ENCODE assay signal across 8 cellular contexts in the genomic region with DNA sequence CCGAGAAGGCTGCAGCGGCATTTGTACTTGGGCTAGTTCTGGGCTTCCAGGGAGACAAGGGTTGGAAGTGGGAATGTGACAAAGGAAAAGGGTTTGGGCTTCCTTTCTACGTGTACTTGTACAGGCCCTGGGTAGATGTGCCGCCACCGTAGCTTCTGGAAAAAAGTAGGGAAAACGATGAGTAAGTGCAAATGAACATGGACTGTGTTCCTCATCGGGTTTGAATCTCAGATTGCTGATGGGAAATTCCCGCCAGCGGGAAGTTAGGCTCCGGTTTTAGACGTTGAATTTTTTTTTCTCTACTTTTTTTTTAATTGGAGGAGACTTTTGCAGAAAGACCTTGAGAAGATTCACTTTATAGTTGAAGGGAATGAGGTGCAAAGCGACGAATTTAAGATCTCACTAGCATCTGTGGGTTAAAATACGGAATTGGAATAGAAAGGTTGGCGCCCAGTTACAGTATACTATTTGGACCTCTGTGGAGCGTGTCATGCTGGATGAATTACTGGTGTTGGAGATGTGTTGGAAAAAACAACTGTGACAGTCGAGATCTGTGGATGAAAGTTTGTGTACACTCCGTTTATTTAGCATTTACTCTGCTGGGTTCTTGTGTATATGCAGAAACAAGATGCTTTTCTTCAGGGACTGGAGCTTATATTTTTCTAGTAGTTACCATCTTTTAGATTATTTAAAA. TPM values are rescaled to one million over a fixed set of nuclear protein-coding genes. Genes with fewer than 3 reads are reported as not detected.
DNase-seq lines count a peak whose midpoint lies in the region; ATAC-seq and TF ChIP-seq lines count a peak whose summit lies in the region.

No MANE protein-coding gene starts in this region.

- no peak for TF ChIP-seq CTCF in HEK293 (tag by site-specific recombination; IDR thresholded peaks at IDR 0.05)

- H3K27ac ChIP-seq in BLaER1 (peak overlapping the region; percentile 95), HEK293 (ENCODE audit: extremely low read depth, low read depth, low read length) (peak overlapping the region; percentile 89)

- H3K27ac Mint-ChIP-seq in activated naive CD8-positive, alpha-beta T cell treated with anti-CD3 and anti-CD28 coated beads for 36 hours, result peak overlapping the region; percentile 86
- H3K27ac Mint-ChIP-seq in immature natural killer cell, result peak overlapping the region in 5 of 6 donors; percentile 82 to 94 (median 89)
- H3K27ac Mint-ChIP-seq in stimulated activated naive CD8-positive, alpha-beta T cell treated with anti-CD3 and anti-CD28 coated beads, Interleukin-15, amount 100 ng/mL, for 72 hours, result peak overlapping the region; percentile 95 to 96

- CTCF ChIA-PET in HEK293 (lab: Yijun Ruan, JAX), result interaction anchor here (0.6 to 2.3 kb wide), 3 partner anchors 13 to 190 kb away, joined by 3 to 5 read pairs (median 5); no protein-coding TSS in a partner anchor

- no peak for ATAC-seq in stimulated activated naive CD8-positive, alpha-beta T cell treated with anti-CD3 and anti-CD28 coated beads, Interleukin-15, amount 100 ng/mL, for 72 hours
- ATAC-seq in HG02981 (IDR thresholded peaks at IDR 0.05; ENCODE audit: unreplicated experiment), result no peak

- peaks cover 41% of the 10 kb centered on the region for H3K36me3 Mint-ChIP-seq in activated naive CD8-positive, alpha-beta T cell treated with anti-CD3 and anti-CD28 coated beads for 36 hours
- H3K36me3 Mint-ChIP-seq in immature natural killer cell, result peaks cover 0 to 8% (median 3%) of the 10 kb centered on the region in 3 donors

- no peaks in the 10 kb centered on the region for H3K27me3 ChIP-seq in BLaER1

- H3K4me2 ChIP-seq in BLaER1, result peak overlapping the region; percentile 80

- peak overlapping the region; percentile 83 for H3K4me3 Mint-ChIP-seq in activated naive CD8-positive, alpha-beta T cell treated with anti-CD3 and anti-CD28 coated beads for 36 hours
- peak overlapping the region; percentile 86 to 97 (median 94) for H3K4me3 Mint-ChIP-seq in immature natural killer cell
- peak overlapping the region; percentile 97 to 98 for H3K4me3 Mint-ChIP-seq in stimulated activated naive CD8-positive, alpha-beta T cell treated with anti-CD3 and anti-CD28 coated beads, Interleukin-15, amount 100 ng/mL, for 72 hours

- POLR2A ChIA-PET in HEK293 (lab: Yijun Ruan, JAX), result interaction anchor here (0.5 to 4.7 kb wide), 8 partner anchors 8 to 520 kb away, joined by 3 to 58 read pairs (median 7); partner anchors contain the start of gene ATOX1

- H3K4me3 ChIP-seq in BLaER1 (peak overlapping the region; percentile 93), HEK293 (ENCODE audit: low read depth, low read length) (peak overlapping the region; percentile 89)

- peaks cover 51% of the 10 kb centered on the region for H3K4me1 ChIP-seq in BLaER1
- peaks cover 16% of the 10 kb centered on the region for H3K4me1 ChIP-seq in HEK293 (ENCODE audit: control insufficient read depth, insufficient read depth, low read length)

- no peak for DNase-seq in activated naive CD8-positive, alpha-beta T cell treated with anti-CD3 and anti-CD28 coated beads for 36 hours
- no peak for DNase-seq in immature natural killer cell
- no peak for DNase-seq in stimulated activated naive CD8-positive, alpha-beta T cell treated with anti-CD3 and anti-CD28 coated beads, Interleukin-15, amount 100 ng/mL, for 72 hours
- no peak for DNase-seq in D341Med (ENCODE audit: low spot score)
- DNase-seq in NCI-H345 (lab: John Stamatoyannopoulos, UW), result no peak

- H3K9ac ChIP-seq in BLaER1, result peak overlapping the region; percentile 98

- H3K4me1 Mint-ChIP-seq in activated naive CD8-positive, alpha-beta T cell treated with anti-CD3 and anti-CD28 coated beads for 36 hours, result peaks cover 43% of the 10 kb centered on the region
- H3K4me1 Mint-ChIP-seq in immature natural killer cell, result peaks cover 62 to 64% of the 10 kb centered on the region in 2 donors
- peaks cover 52% of the 10 kb centered on the region for H3K4me1 Mint-ChIP-seq in stimulated activated naive CD8-positive, alpha-beta T cell treated with anti-CD3 and anti-CD28 coated beads, Interleukin-15, amount 100 ng/mL, for 72 hours

- H3K27me3 Mint-ChIP-seq in activated naive CD8-positive, alpha-beta T cell treated with anti-CD3 and anti-CD28 coated beads for 36 hours, result no peaks in the 10 kb centered on the region
- H3K27me3 Mint-ChIP-seq in immature natural killer cell (ENCODE audit: low read depth in 3 of 3), result peaks cover 0 to 13% (median 9%) of the 10 kb centered on the region in 3 donors
- no peaks in the 10 kb centered on the region for H3K27me3 Mint-ChIP-seq in stimulated activated naive CD8-positive, alpha-beta T cell treated with anti-CD3 and anti-CD28 coated beads, Interleukin-15, amount 100 ng/mL, for 72 hours

- H3K9me3 Mint-ChIP-seq in activated naive CD8-positive, alpha-beta T cell treated with anti-CD3 and anti-CD28 coated beads for 36 hours, result no peaks in the 10 kb centered on the region
- H3K9me3 Mint-ChIP-seq in immature natural killer cell, result no peaks in the 10 kb centered on the region
- H3K9me3 Mint-ChIP-seq in stimulated activated naive CD8-positive, alpha-beta T cell treated with anti-CD3 and anti-CD28 coated beads, Interleukin-15, amount 100 ng/mL, for 72 hours, result no peaks in the 10 kb centered on the region

- H3K9me3 ChIP-seq in BLaER1, result no peaks in the 10 kb centered on the region
- no peaks in the 10 kb centered on the region for H3K9me3 ChIP-seq in HEK293 (ENCODE audit: control insufficient read depth, insufficient read depth, low read depth, low read length)

- H3K36me3 ChIP-seq in BLaER1, result peaks cover 21% of the 10 kb centered on the region
- H3K36me3 ChIP-seq in HEK293 (ENCODE audit: control insufficient read depth in 2 of 2, insufficient read depth in 1 of 2, low read length in 2 of 2), result peaks cover 4 to 24% of the 10 kb centered on the region in 2 experiments; a peak in 2 of 3 replicates

- H4K20me1 ChIP-seq in BLaER1, result peaks cover 60% of the 10 kb centered on the region

TF ChIP-seq in HEK293, 187 proteins besides CTCF, POLR2A, EP300 and RAD21:
- TF ChIP-seq ZNF404 (tag by site-specific recombination; IDR thresholded peaks at IDR 0.05) (no peak), ZNF76 (tag by site-specific recombination; IDR thresholded peaks at IDR 0.05; ENCODE audit: borderline replicate concordance, low read depth) (peak; percentile 64), ZNF629 (tag by site-specific recombination; IDR thresholded peaks at IDR 0.05) (no peak; the same call in 1 of the 2 replicates), ZNF362 (tag by site-specific recombination; IDR thresholded peaks at IDR 0.05) (peak; percentile 100), ZNF626 (tag by site-specific recombination; IDR thresholded peaks at IDR 0.05) (no peak), IKZF3 (tag by site-specific recombination; IDR thresholded peaks at IDR 0.05) (peak; percentile 61), ZNF555 (tag by site-specific recombination; conservative IDR thresholded peaks at IDR 0.05) (no peak), ZBTB17 (tag by site-specific recombination; IDR thresholded peaks at IDR 0.05) (0 out of 2 replicates have a peak, but pooled peaks have one; percentile 33), ZXDB (tag by site-specific recombination; IDR thresholded peaks at IDR 0.05) (peak; percentile 5; the same call in 1 of the 2 replicates), PATZ1 (tag by site-specific recombination; IDR thresholded peaks at IDR 0.05) (no peak), ZNF596 (tag by site-specific recombination; IDR thresholded peaks at IDR 0.05) (no peak), ZNF658 (tag by site-specific recombination; IDR thresholded peaks at IDR 0.05) (no peak), PRDM1 (tag by site-specific recombination; IDR thresholded peaks at IDR 0.05) (peak; percentile 47; the same call in 1 of the 2 replicates), ZNF335 (tag by site-specific recombination; conservative IDR thresholded peaks at IDR 0.05) (peak; percentile 52; the same call in 1 of the 2 replicates), ZNF660 (tag by site-specific recombination; IDR thresholded peaks at IDR 0.05) (0 out of 2 replicates have a peak, but pooled peaks have one; percentile 13), ZNF600 (tag by site-specific recombination; IDR thresholded peaks at IDR 0.05) (0 out of 2 replicates have a peak, but pooled peaks have one; percentile 2)

RNA-seq across cellular contexts. Expression of gene G3BP1, which starts 1.3 kb away (rescaled TPM):
- 100 to 1,000 TPM; 364 to 375 TPM for total RNA-seq in activated naive CD8-positive, alpha-beta T cell treated with anti-CD3 and anti-CD28 coated beads for 36 hours
- polyA plus RNA-seq in immature natural killer cell, result 100 to 1,000 TPM; 124 to 148 (median 129) TPM

RNA-seq across cellular contexts. Expression of gene ATOX1, which starts 14.6 kb away (rescaled TPM):
- total RNA-seq in activated naive CD8-positive, alpha-beta T cell treated with anti-CD3 and anti-CD28 coated beads for 36 hours, result 10 to 100 TPM; 97.7 to 98.6 TPM
- 100 to 1,000 TPM; 112 to 145 (median 113) TPM for polyA plus RNA-seq in immature natural killer cell
